In genomic region chr7:117097860-117098259, GRCh38 we compare ENCODE assay signal across 23 cellular contexts.
A peak's percentile ranks its signal among the peaks of the same experiment; 100 is the strongest.
DNase-seq lines count a peak whose midpoint lies in the region; ATAC-seq and TF ChIP-seq lines count a peak whose summit lies in the region.
"Had no signal": no experiment of that assay in that cellular context is flagged by ENCODE, and none has a peak within 500 bp of the region (broad histone marks: within the 10 kb centered on the region; RNA-seq: fewer than 3 reads in every experiment).

No MANE protein-coding gene starts in this region.

- H3K4me2 ChIP-seq in GM23248 (ENCODE audit: unreplicated experiment) (peak overlapping the region; percentile 15), skeletal muscle satellite cell (ENCODE audit: low read length) (peak overlapping the region; percentile 37)

- H3K4me1 ChIP-seq in GM23248 (ENCODE audit: insufficient read depth) (peaks cover 13% of the 10 kb centered on the region; the same call in 1 of the 2 replicates), SJSA1 (replicated peaks) (peaks cover 13% of the 10 kb centered on the region), left lung (no peaks in the 10 kb centered on the region), skeletal muscle satellite cell (ENCODE audit: control insufficient read depth, insufficient read depth, low read length) (peaks cover 12% of the 10 kb centered on the region)
- H3K4me1 ChIP-seq: Peyer's patch had no signal

- H3K4me3 ChIP-seq in GM23248 (no peak overlapping the region), SJSA1 (no peak overlapping the region), left lung (no peak overlapping the region), skeletal muscle satellite cell (ENCODE audit: low read length) (peak overlapping the region; percentile 14)
- H3K4me3 ChIP-seq: K562, lung, Peyer's patch had no signal

- no peaks in the 10 kb centered on the region for H4K20me1 ChIP-seq in GM23248 (ENCODE audit: insufficient read depth)

- WGBS in GM23248 (ENCODE audit: low coverage in 1 of 2, low lambda C conversion rate in 2 of 2, missing lambda C conversion rate in 2 of 2), 2 experiments: 97 to 98% methylated on average over 5 of the region's 5 CpGs

- 0 out of 2 replicates have a peak overlapping the region, but pooled peaks have one; percentile 9 for H2AFZ ChIP-seq in GM23248

- H3K27me3 ChIP-seq in GM23248 (replicated peaks; ENCODE audit: insufficient read depth): no peaks in the 10 kb centered on the region
- H3K27me3 ChIP-seq in SJSA1 (replicated peaks): no peaks in the 10 kb centered on the region
- H3K27me3 ChIP-seq in left lung: no peaks in the 10 kb centered on the region
- H3K27me3 ChIP-seq in skeletal muscle satellite cell (ENCODE audit: control insufficient read depth, insufficient read depth, low read length): no peaks in the 10 kb centered on the region
- H3K27me3 ChIP-seq: Peyer's patch had no signal

- in situ Hi-C loops in GM23248 (cut with MboI): no loop called here

- H3K9me3 ChIP-seq in GM23248 (ENCODE audit: low read depth) (no peaks in the 10 kb centered on the region), SJSA1 (replicated peaks) (no peaks in the 10 kb centered on the region), left lung (no peaks in the 10 kb centered on the region), skeletal muscle satellite cell (replicated peaks; ENCODE audit: low read length) (no peaks in the 10 kb centered on the region)
- H3K9me3 ChIP-seq: Peyer's patch had no signal

- H3F3A ChIP-seq in GM23248 (ENCODE audit: insufficient read depth): peaks cover 16% of the 10 kb centered on the region

- H3K9ac ChIP-seq in GM23248 (peak overlapping the region; percentile 38), skeletal muscle satellite cell (ENCODE audit: low read depth, low read length) (peak overlapping the region; percentile 43)

- ATAC-seq in left lung: peak; percentile 73
- ATAC-seq: K562; natural killer cell; stimulated activated memory B cell treated with anti-CD40 and anti-IgM and Interleukin-4, amounts not matched to agents 10 μg/mL and 1 μg/mL and 100 μg/mL, for 72 hours; WTC11 had no signal

- TF ChIP-seq CTCF in left lung (IDR thresholded peaks at IDR 0.05): no peak

- no peak for DNase-seq in GM23248
- no peak for DNase-seq in SJSA1 (ENCODE audit: low read depth in 1 of 2, low spot score in 2 of 2)
- no peak for DNase-seq in left lung
- no peak for DNase-seq in CD1c-positive myeloid dendritic cell (ENCODE audit: extremely low spot score)
- DNase-seq in cortex of kidney (lab: John Stamatoyannopoulos, UW): no peak
- DNase-seq in cardiac septum (ENCODE audit: low spot score): no peak
- no peak for DNase-seq in NK-92 treated with Interleukin-12 subunit alpha and Interleukin-12 subunit beta, amount 100 ng/mL, for 24 hours (lab: John Stamatoyannopoulos, UW)
- DNase-seq: activated CD4-positive, alpha-beta T cell treated with anti-CD3 and anti-CD28 coated beads, Interleukin-2, amount 10 ng/mL, durations not matched to agents 7 days and 5 days; C1 segment of cervical spinal cord; effector CD4-positive, alpha-beta T cell; glutamatergic neuron; natural killer cell; NCI-H1105 treated with DMSO at 0.1 percent for 48 hours; NCI-H187 treated with DMSO at 0.1 percent for 48 hours; NCI-H526; nucleus accumbens; Peyer's patch; SIG-M5 had no signal

- no peaks in the 10 kb centered on the region for H3K36me3 ChIP-seq in GM23248 (ENCODE audit: low read depth)
- no peaks in the 10 kb centered on the region for H3K36me3 ChIP-seq in SJSA1
- H3K36me3 ChIP-seq in left lung: no peaks in the 10 kb centered on the region
- no peaks in the 10 kb centered on the region for H3K36me3 ChIP-seq in skeletal muscle satellite cell (ENCODE audit: insufficient read depth, low read length)
- H3K36me3 ChIP-seq: Peyer's patch had no signal

- intact Hi-C loops in left lung (cut with DNase I): no loop called here
- intact Hi-C loops in cardiac septum (cut with DNase I): no loop called here

- H3K27ac ChIP-seq in GM23248 (peak overlapping the region; percentile 77), SJSA1 (peak overlapping the region; percentile 62), left lung (peak overlapping the region in 1 of 2 donors; percentile 5)
- H3K27ac ChIP-seq: Peyer's patch had no signal

- no peaks in the 10 kb centered on the region for H3K9me2 ChIP-seq in GM23248 (ENCODE audit: insufficient read depth)

- H3K79me2 ChIP-seq in GM23248 (ENCODE audit: insufficient read depth): peaks cover 58% of the 10 kb centered on the region
